Comparison of ENCODE assay signal across 8 cellular contexts in the genomic region with DNA sequence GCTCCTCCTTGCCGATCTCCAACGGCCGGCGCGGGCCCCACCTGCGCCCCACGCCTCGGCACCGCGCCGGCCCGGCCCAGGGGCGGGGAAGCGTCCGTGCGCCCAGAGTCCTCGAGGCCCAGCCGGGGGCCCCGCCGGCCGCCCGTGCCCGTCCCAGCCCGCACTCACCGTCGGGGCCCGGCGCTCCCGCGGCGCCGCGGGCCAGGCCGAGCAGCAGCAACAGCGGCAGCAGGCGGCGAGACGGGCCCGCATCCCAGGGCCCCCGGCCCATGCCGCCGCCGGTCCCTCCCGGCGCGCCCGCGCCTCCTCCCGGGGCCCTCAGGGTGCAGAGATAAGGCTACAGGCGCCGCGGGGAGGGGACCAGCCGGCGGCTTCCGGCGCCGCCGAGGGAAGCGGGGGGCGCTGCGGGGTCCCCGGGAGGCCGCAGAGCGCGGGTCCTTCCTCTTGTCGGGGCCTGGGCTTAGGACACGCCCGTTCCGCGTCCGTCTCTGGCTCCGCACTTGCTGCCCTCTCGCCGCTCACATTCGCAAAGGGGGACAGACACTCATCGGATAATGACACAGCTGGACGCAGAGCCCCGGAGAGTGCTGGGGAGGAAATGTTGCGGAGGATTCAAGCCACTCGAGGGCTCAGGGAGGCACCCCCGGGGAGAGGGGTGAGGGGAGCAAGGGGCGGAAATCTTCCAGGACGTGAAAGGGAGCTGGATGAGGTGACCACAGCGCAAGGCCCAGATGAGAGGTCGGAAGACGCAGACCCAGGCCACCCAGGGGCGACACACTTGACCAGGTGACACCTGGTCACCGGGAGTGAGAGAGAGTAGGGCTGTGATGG. TPM values are rescaled to one million over a fixed set of nuclear protein-coding genes. Genes with fewer than 3 reads are reported as not detected.
DNase-seq lines count a peak whose midpoint lies in the region; ATAC-seq lines count a peak whose summit lies in the region.

A gene (minus strand): TSS at position 333 of the 831 bp plus-strand sequence. CDS start 62 bp downstream, at position 271.

- ATAC-seq in CD4-positive, CD25-positive, alpha-beta regulatory T cell (ENCODE audit: low read depth in 2 of 2), result peak; percentile 37 to 54
- ATAC-seq in GM18909 (IDR thresholded peaks at IDR 0.05; ENCODE audit: poor library complexity, unreplicated experiment) (peak; percentile 56), HG03095 (IDR thresholded peaks at IDR 0.05; ENCODE audit: unreplicated experiment) (peak; percentile 48)

- peaks cover 0 to 1% (median 0%) of the 10 kb centered on the region in 7 donors for H3K9me3 Mint-ChIP-seq in CD4-positive, CD25-positive, alpha-beta regulatory T cell

- peak within 1 kb of the TSS; percentile 83 to 97 (median 97) for H3K27ac Mint-ChIP-seq in CD4-positive, CD25-positive, alpha-beta regulatory T cell

- H3K4me3 Mint-ChIP-seq in CD4-positive, CD25-positive, alpha-beta regulatory T cell, result peak within 1 kb of the TSS; percentile 84 to 95 (median 92)

- DNase-seq in CD4-positive, CD25-positive, alpha-beta regulatory T cell, result peak; percentile 17 to 51 (median 34)
- DNase-seq in RPMI8226 (peak; percentile 16), astrocyte of the hippocampus (ENCODE audit: low read depth, low spot score) (peak; percentile 55), amniotic stem cell (lab: John Stamatoyannopoulos, UW) (no peak)

- H3K4me1 ChIP-seq in CD4-positive, CD25-positive, alpha-beta regulatory T cell (ENCODE audit: control insufficient read depth, insufficient read depth, low read length, poor library complexity, severe bottlenecking), result peaks cover 43% of the 10 kb centered on the region
- H3K4me1 ChIP-seq in iPS-15b (ENCODE audit: control insufficient read depth, insufficient read depth, low read length) (peaks cover 6% of the 10 kb centered on the region), skeletal muscle satellite cell (ENCODE audit: control insufficient read depth, insufficient read depth, low read length) (peaks cover 8% of the 10 kb centered on the region)

- H3K27ac ChIP-seq in CD4-positive, CD25-positive, alpha-beta regulatory T cell (ENCODE audit: insufficient read depth, low read length, poor library complexity, severe bottlenecking), result peak within 1 kb of the TSS; percentile 43

- H3K4me1 Mint-ChIP-seq in CD4-positive, CD25-positive, alpha-beta regulatory T cell, result peaks cover 28 to 72% (median 46%) of the 10 kb centered on the region in 4 donors

- no peak within 1 kb of the TSS for H3K9ac ChIP-seq in iPS-15b (ENCODE audit: low read depth, low read length)
- peak within 1 kb of the TSS; percentile 83 for H3K9ac ChIP-seq in skeletal muscle satellite cell (ENCODE audit: low read depth, low read length)

- peak within 1 kb of the TSS; percentile 85 for H3K4me2 ChIP-seq in skeletal muscle satellite cell (ENCODE audit: low read length)

- no peaks in the 10 kb centered on the region for H3K9me3 ChIP-seq in CD4-positive, CD25-positive, alpha-beta regulatory T cell (ENCODE audit: control insufficient read depth in 2 of 2, low read length in 2 of 2)
- H3K9me3 ChIP-seq in iPS-15b (ENCODE audit: control insufficient read depth, insufficient read depth, low read length) (no peaks in the 10 kb centered on the region), skeletal muscle satellite cell (replicated peaks; ENCODE audit: low read length) (no peaks in the 10 kb centered on the region)

- H3K4me3 ChIP-seq in CD4-positive, CD25-positive, alpha-beta regulatory T cell (ENCODE audit: low read depth, low read length), result peak within 1 kb of the TSS; percentile 84
- H3K4me3 ChIP-seq in iPS-15b (ENCODE audit: low read depth, low read length) (peak within 1 kb of the TSS; percentile 85), skeletal muscle satellite cell (ENCODE audit: low read length) (peak within 1 kb of the TSS; percentile 76)

- no peaks in the 10 kb centered on the region for H3K36me3 ChIP-seq in CD4-positive, CD25-positive, alpha-beta regulatory T cell (ENCODE audit: control insufficient read depth, insufficient read depth, low read length)
- no peaks in the 10 kb centered on the region for H3K36me3 ChIP-seq in iPS-15b (ENCODE audit: control insufficient read depth, insufficient read depth, low read length)
- no peaks in the 10 kb centered on the region for H3K36me3 ChIP-seq in skeletal muscle satellite cell (ENCODE audit: insufficient read depth, low read length)

- H3K27me3 Mint-ChIP-seq in CD4-positive, CD25-positive, alpha-beta regulatory T cell, result peaks cover 15% of the 10 kb centered on the region

- H3K27me3 ChIP-seq in CD4-positive, CD25-positive, alpha-beta regulatory T cell (ENCODE audit: control insufficient read depth, insufficient read depth, low read length), result no peaks in the 10 kb centered on the region
- H3K27me3 ChIP-seq in iPS-15b (ENCODE audit: control insufficient read depth, insufficient read depth, low read length) (peaks cover 29% of the 10 kb centered on the region), skeletal muscle satellite cell (ENCODE audit: control insufficient read depth, insufficient read depth, low read length) (no peaks in the 10 kb centered on the region)

- peaks cover 7% of the 10 kb centered on the region for H3K36me3 Mint-ChIP-seq in CD4-positive, CD25-positive, alpha-beta regulatory T cell

RNA-seq across cellular contexts. Expression of the gene that starts here (rescaled TPM):
- total RNA-seq in CD4-positive, CD25-positive, alpha-beta regulatory T cell, result 9.7 TPM
- 1 to 10 TPM; 3.2 to 7.7 (median 5.8) TPM for polyA plus RNA-seq in CD4-positive, CD25-positive, alpha-beta regulatory T cell
- total RNA-seq in skeletal muscle satellite cell (2012; rRNA removed), result 4.3 and 5.5 TPM in 2 replicates
